14 cellular contexts compared by ENCODE assay signal in the genomic region with DNA sequence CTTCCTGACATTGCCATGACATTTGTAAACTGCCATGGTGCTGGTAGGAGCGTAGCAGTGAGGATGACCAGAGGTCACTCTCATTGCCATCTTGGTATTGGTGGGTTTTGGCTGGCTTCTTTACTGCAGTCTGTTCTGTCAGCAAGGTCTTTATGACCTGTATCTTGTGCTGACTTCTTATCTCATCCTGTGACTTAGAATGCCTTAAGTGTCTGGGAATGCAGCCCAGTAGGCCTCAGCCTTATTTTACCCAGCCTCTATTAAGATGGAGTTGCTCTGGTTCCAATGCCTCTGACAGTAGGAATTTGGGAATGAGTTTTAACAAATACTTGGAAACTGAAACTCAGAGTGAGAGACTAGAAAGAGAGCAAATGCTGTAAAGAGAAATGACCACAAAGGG.
"Had no signal": no experiment of that assay in that cellular context is flagged by ENCODE, and none has a peak within 500 bp of the region (broad histone marks: within the 10 kb centered on the region; RNA-seq: fewer than 3 reads in every experiment).

No MANE protein-coding gene starts in this region.

- DNase-seq: activated B cell treated with CpG ODN at 0.5 μM for 24 hours; activated CD4-positive, alpha-beta T cell treated with anti-CD3 and anti-CD28 coated beads, Interleukin-2, amount 10 ng/mL, durations not matched to agents 7 days and 5 days; activated naive CD4-positive, alpha-beta T cell; activated naive CD8-positive, alpha-beta T cell treated with anti-CD3 and anti-CD28 coated beads, Interleukin-2, amount 10 ng/mL, durations not matched to agents 7 days and 5 days; erythroblast; hypothalamus; kidney glomerular epithelial cell; naive thymus-derived CD4-positive, alpha-beta T cell; pancreas; SJCRH30; stimulated activated naive CD4-positive, alpha-beta T cell; SW 1271; upper lobe of left lung had no signal

- H3K4me1 Mint-ChIP-seq: activated B cell treated with CpG ODN at 0.5 μM for 24 hours; activated CD4-positive, alpha-beta T cell treated with anti-CD3 and anti-CD28 coated beads, Interleukin-2, amount 10 ng/mL, durations not matched to agents 7 days and 5 days had no signal

- H3K36me3 ChIP-seq: pancreas, SJCRH30, upper lobe of left lung had no signal

- H3K4me1 ChIP-seq: pancreas, SJCRH30, upper lobe of left lung had no signal

- H3K9me3 ChIP-seq: pancreas, SJCRH30, upper lobe of left lung had no signal

- H3K27ac ChIP-seq: pancreas, SJCRH30 had no signal

- H3K27me3 ChIP-seq: SJCRH30, upper lobe of left lung had no signal

- H3K27ac Mint-ChIP-seq: activated B cell treated with CpG ODN at 0.5 μM for 24 hours; activated CD4-positive, alpha-beta T cell treated with anti-CD3 and anti-CD28 coated beads, Interleukin-2, amount 10 ng/mL, durations not matched to agents 7 days and 5 days; activated naive CD8-positive, alpha-beta T cell treated with anti-CD3 and anti-CD28 coated beads, Interleukin-2, amount 10 ng/mL, durations not matched to agents 7 days and 5 days; naive thymus-derived CD4-positive, alpha-beta T cell had no signal

- H3K36me3 Mint-ChIP-seq: activated naive CD8-positive, alpha-beta T cell treated with anti-CD3 and anti-CD28 coated beads, Interleukin-2, amount 10 ng/mL, durations not matched to agents 7 days and 5 days; naive thymus-derived CD4-positive, alpha-beta T cell had no signal

- H3K9me3 Mint-ChIP-seq: activated B cell treated with CpG ODN at 0.5 μM for 24 hours; activated CD4-positive, alpha-beta T cell treated with anti-CD3 and anti-CD28 coated beads, Interleukin-2, amount 10 ng/mL, durations not matched to agents 7 days and 5 days; activated naive CD8-positive, alpha-beta T cell treated with anti-CD3 and anti-CD28 coated beads, Interleukin-2, amount 10 ng/mL, durations not matched to agents 7 days and 5 days; naive thymus-derived CD4-positive, alpha-beta T cell had no signal

- H3K4me3 Mint-ChIP-seq: activated B cell treated with CpG ODN at 0.5 μM for 24 hours; activated CD4-positive, alpha-beta T cell treated with anti-CD3 and anti-CD28 coated beads, Interleukin-2, amount 10 ng/mL, durations not matched to agents 7 days and 5 days; activated naive CD8-positive, alpha-beta T cell treated with anti-CD3 and anti-CD28 coated beads, Interleukin-2, amount 10 ng/mL, durations not matched to agents 7 days and 5 days; naive thymus-derived CD4-positive, alpha-beta T cell had no signal

- H3K4me3 ChIP-seq: lung, pancreas, SJCRH30, upper lobe of left lung had no signal

- ATAC-seq: naive thymus-derived CD4-positive, alpha-beta T cell had no signal
